In genomic region chr20:2521369-2522305, GRCh38 we compare ENCODE assay signal across 8 cellular contexts. TPM values are rescaled to one million over a fixed set of nuclear protein-coding genes. Genes with fewer than 3 reads are reported as not detected.
DNase-seq lines count a peak whose midpoint lies in the region; ATAC-seq, FAIRE-seq and TF ChIP-seq lines count a peak whose summit lies in the region.

No MANE protein-coding gene starts in this region.

- H3K36me3 ChIP-seq in pancreas: no peaks in the 10 kb centered on the region

- peak in 3 of 4 experiments; percentile 11 to 14 (median 11) for DNase-seq in activated CD4-positive, CD25-positive, alpha-beta regulatory T cell (lab: John Stamatoyannopoulos, UW)
- DNase-seq in NCI-H345 (lab: John Stamatoyannopoulos, UW) (peak; percentile 33), activated T-cell treated with anti-CD3 and anti-CD28 coated beads for 4 hours (peak; percentile 43), fibroblast of peridontal ligament (ENCODE audit: extremely low read depth) (peak; percentile 48), pancreas (peak in 2 of 6 donors; percentile 38 to 72)
- DNase-seq in stimulated activated naive B cell treated with anti-CD40 and anti-IgM and Interleukin-4, amounts not matched to agents 10 μg/mL and 1 μg/mL and 100 μg/mL, for 72 hours: no peak

- H3K4me3 ChIP-seq in pancreas: no peak overlapping the region

- intact Hi-C loops in pancreas (cut with DNase I): loop anchor here in 1 of 3 donors (10.0 kb wide), 1 partner anchor 123 kb away; no protein-coding TSS in a partner anchor

- no peak overlapping the region for H3K4me3 Mint-ChIP-seq in stimulated activated naive B cell treated with anti-CD40 and anti-IgM and Interleukin-4, amounts not matched to agents 10 μg/mL and 1 μg/mL and 100 μg/mL, for 72 hours

- H3K27ac Mint-ChIP-seq in stimulated activated naive B cell treated with anti-CD40 and anti-IgM and Interleukin-4, amounts not matched to agents 10 μg/mL and 1 μg/mL and 100 μg/mL, for 72 hours: no peak overlapping the region

- H3K27ac ChIP-seq in pancreas: no peak overlapping the region

- ATAC-seq in activated CD4-positive, CD25-positive, alpha-beta regulatory T cell treated with anti-CD3 and anti-CD28 coated beads, Interleukin-2, amount 50 U/mL, for 24 hours: no peak
- peak in 1 of 4 donors; percentile 20 for ATAC-seq in pancreas
- ATAC-seq in GM19463 (IDR thresholded peaks at IDR 0.05; ENCODE audit: unreplicated experiment): no peak
- no peak for ATAC-seq in stimulated activated naive B cell treated with anti-CD40 and anti-IgM and Interleukin-4, amounts not matched to agents 10 μg/mL and 1 μg/mL and 100 μg/mL, for 72 hours (replicated peaks)

- H3K9me3 ChIP-seq in pancreas: no peaks in the 10 kb centered on the region

- peaks cover 0 to 6% (median 0%) of the 10 kb centered on the region in 3 donors for H3K4me1 ChIP-seq in pancreas

- WGBS in pancreas, 2 donors: 12 to 13% methylated on average over 10 of the region's 10 CpGs

- no peaks in the 10 kb centered on the region for H3K9me3 Mint-ChIP-seq in stimulated activated naive B cell treated with anti-CD40 and anti-IgM and Interleukin-4, amounts not matched to agents 10 μg/mL and 1 μg/mL and 100 μg/mL, for 72 hours

- H3K36me3 Mint-ChIP-seq in stimulated activated naive B cell treated with anti-CD40 and anti-IgM and Interleukin-4, amounts not matched to agents 10 μg/mL and 1 μg/mL and 100 μg/mL, for 72 hours: no peaks in the 10 kb centered on the region

- H3K27me3 Mint-ChIP-seq in stimulated activated naive B cell treated with anti-CD40 and anti-IgM and Interleukin-4, amounts not matched to agents 10 μg/mL and 1 μg/mL and 100 μg/mL, for 72 hours: peaks cover 0 to 17% of the 10 kb centered on the region in 2 donors

- TF ChIP-seq CTCF in pancreas (IDR thresholded peaks at IDR 0.05): peak; percentile 69 to 84 (median 76)

- no peak for FAIRE-seq in pancreas (lab: Jason Lieb, UNC)

- H3K27me3 ChIP-seq in pancreas: no peaks in the 10 kb centered on the region

- H3K4me1 Mint-ChIP-seq in stimulated activated naive B cell treated with anti-CD40 and anti-IgM and Interleukin-4, amounts not matched to agents 10 μg/mL and 1 μg/mL and 100 μg/mL, for 72 hours: peaks cover 14 to 21% of the 10 kb centered on the region in 2 donors

RNA-seq across cellular contexts. Expression of gene ZNF343, which starts 12.9 kb away (rescaled TPM):
- 1 to 10 TPM; 3.2 to 6.9 (median 4.2) TPM for total RNA-seq in pancreas
- polyA plus RNA-seq in pancreas: 1 to 10 TPM; 4.8 to 7.4 TPM

RNA-seq across cellular contexts. Expression of gene TMC2, which starts 14.7 kb away (rescaled TPM):
- under 1 TPM in 3 of 6 donors, not detected in 3; 0.06 to 0.17 (median 0.09) TPM for total RNA-seq in pancreas
- polyA plus RNA-seq in pancreas: under 1 TPM; 0.02 to 0.19 TPM

RNA-seq across cellular contexts. Expression of gene SNRPB, which starts 51.0 kb away (rescaled TPM):
- total RNA-seq in pancreas: 10 to 100 TPM; 18.4 to 54.5 (median 46.2) TPM
- polyA plus RNA-seq in pancreas: 10 to 100 TPM; 48.8 to 87.2 TPM
